In genomic region chr15:90596943-90597342, GRCh38 we compare ENCODE assay signal across 13 cellular contexts.
DNase-seq lines count a peak whose midpoint lies in the region; ATAC-seq, FAIRE-seq and TF ChIP-seq lines count a peak whose summit lies in the region.
"Had no signal": no experiment of that assay in that cellular context is flagged by ENCODE, and none has a peak within 500 bp of the region (broad histone marks: within the 10 kb centered on the region; RNA-seq: fewer than 3 reads in every experiment).

No MANE protein-coding gene starts in this region.

- DNase-seq in activated naive CD4-positive, alpha-beta T cell treated with anti-CD3 and anti-CD28 coated beads for 36 hours: no peak
- no peak for DNase-seq in activated naive CD4-positive, alpha-beta T cell (lab: John Stamatoyannopoulos, UW)
- DNase-seq in GM12878 (ENCODE audit: low read depth, low spot score) (no peak), upper lobe of left lung (peak in 1 of 2 donors; percentile 54), hepatocyte (ENCODE audit: low spot score) (no peak)
- no peak for DNase-seq in naive thymus-derived CD8-positive, alpha-beta T cell
- DNase-seq: activated CD8-positive, alpha-beta memory T cell treated with anti-CD3 and anti-CD28 coated beads for 24 hours; glutamatergic neuron; NCI-H69 had no signal

- H4K20me1 ChIP-seq in GM12878 (ENCODE audit: control insufficient read depth, insufficient read depth): no peaks in the 10 kb centered on the region
- no peaks in the 10 kb centered on the region for H4K20me1 ChIP-seq in hepatocyte (ENCODE audit: insufficient read depth, poor library complexity, severe bottlenecking)

- SMC1A ChIA-PET in GM12878 (lab: Charles Lee; ENCODE audit: uncharacterized antibody, unreplicated experiment): interaction anchor here (0.8 to 3.2 kb wide), 11 partner anchors 21 to 335 kb away, joined by 3 to 17 read pairs (median 5); no protein-coding TSS in a partner anchor

- no peaks in the 10 kb centered on the region for H3K9me2 ChIP-seq in hepatocyte (replicated peaks; ENCODE audit: insufficient read depth)

- peaks cover 87% of the 10 kb centered on the region for H3K4me1 Mint-ChIP-seq in activated naive CD4-positive, alpha-beta T cell treated with anti-CD3 and anti-CD28 coated beads for 36 hours (ENCODE audit: low read depth)
- H3K4me1 Mint-ChIP-seq in naive thymus-derived CD8-positive, alpha-beta T cell: peaks cover 51 to 92% (median 90%) of the 10 kb centered on the region in 4 donors

- no peaks in the 10 kb centered on the region for H3K27me3 Mint-ChIP-seq in activated naive CD4-positive, alpha-beta T cell treated with anti-CD3 and anti-CD28 coated beads for 36 hours (ENCODE audit: low read depth)
- H3K27me3 Mint-ChIP-seq in naive thymus-derived CD8-positive, alpha-beta T cell: no peaks in the 10 kb centered on the region

- H3K27ac ChIP-seq in GM12878 (ENCODE audit: control insufficient read depth, insufficient read depth) (peak overlapping the region; percentile 82), upper lobe of left lung (peak overlapping the region; percentile 67 to 93 (median 86)), hepatocyte (no peak overlapping the region)
- H3K27ac ChIP-seq: SK-N-MC had no signal

- no peak for TF ChIP-seq POLR2A in GM12878 (IDR thresholded peaks at IDR 0.05; ENCODE audit: low read depth, low read length)
- no peak for TF ChIP-seq POLR2A in upper lobe of left lung (IDR thresholded peaks at IDR 0.05)

- no peak overlapping the region; the same call in 1 of the 2 replicates for H3K9ac ChIP-seq in GM12878 (ENCODE audit: control insufficient read depth, insufficient read depth, low read length)

- TF ChIP-seq CTCF in GM12878 (IDR thresholded peaks at IDR 0.05 in 2 of 3, conservative IDR thresholded peaks at IDR 0.05 in 1 of 3; ENCODE audit: control insufficient read depth in 2 of 3, extremely low read depth in 1 of 3, insufficient read depth in 1 of 3, low read depth in 3 of 3, low read length in 3 of 3): no peak
- no peak for TF ChIP-seq CTCF in upper lobe of left lung (IDR thresholded peaks at IDR 0.05)
- TF ChIP-seq CTCF in hepatocyte (IDR thresholded peaks at IDR 0.05; ENCODE audit: poor library complexity): no peak

- RAD21 ChIA-PET in GM12878 (lab: Charles Lee; ENCODE audit: unreplicated experiment): interaction anchor here (0.7 to 2.8 kb wide), 5 partner anchors 32 to 334 kb away, joined by 3 to 16 read pairs (median 5); partner anchors contain the start of gene CRTC3

- in situ Hi-C loops in GM12878 (cut with MboI): no loop called here

- FAIRE-seq in GM12878 (lab: Jason Lieb, UNC): no peak

- TF ChIP-seq RAD21 in GM12878 (IDR thresholded peaks at IDR 0.05; ENCODE audit: insufficient read depth, low read depth, low read length): no peak

- H3K36me3 ChIP-seq in GM12878 (ENCODE audit: control insufficient read depth in 2 of 2, insufficient read depth in 2 of 2, low read length in 1 of 2) (peaks cover 0 to 7% of the 10 kb centered on the region in 2 experiments; a peak in 2 of 4 replicates), upper lobe of left lung (peaks cover 0 to 10% (median 0%) of the 10 kb centered on the region in 4 donors), hepatocyte (replicated peaks; ENCODE audit: insufficient read depth, low read depth) (no peaks in the 10 kb centered on the region)

- WGBS in GM12878 (ENCODE audit: insufficient coverage, insufficient replicate concordance, low lambda C conversion rate, missing lambda C conversion rate): 60% methylated on average over 6 of the region's 6 CpGs
- WGBS in upper lobe of left lung, 2 donors: 63 to 70% methylated on average over 4 to 6 of the region's 6 CpGs
- WGBS in hepatocyte (ENCODE audit: low lambda C conversion rate, missing lambda C conversion rate): 98% methylated on average over 6 of the region's 6 CpGs

- peaks cover 4% of the 10 kb centered on the region for H3K79me2 ChIP-seq in GM12878 (ENCODE audit: control insufficient read depth, insufficient read depth, low read length)
- peaks cover 5% of the 10 kb centered on the region for H3K79me2 ChIP-seq in hepatocyte

- BruUV-seq in GM12878 (replicated peaks; lab: Mats Ljungman, UMichigan): no TSS peak

- H3K4me1 ChIP-seq in GM12878 (ENCODE audit: control insufficient read depth, insufficient read depth, low read length): peaks cover 54% of the 10 kb centered on the region
- peaks cover 55 to 63% (median 60%) of the 10 kb centered on the region in 4 donors for H3K4me1 ChIP-seq in upper lobe of left lung
- no peaks in the 10 kb centered on the region for H3K4me1 ChIP-seq in hepatocyte (ENCODE audit: insufficient read depth)

- H3K27me3 ChIP-seq in GM12878 (replicated peaks in 1 of 2; ENCODE audit: control insufficient read depth in 2 of 2, insufficient read depth in 2 of 2, low read length in 1 of 2): no peaks in the 10 kb centered on the region
- no peaks in the 10 kb centered on the region for H3K27me3 ChIP-seq in upper lobe of left lung
- no peaks in the 10 kb centered on the region for H3K27me3 ChIP-seq in hepatocyte

- ATAC-seq in GM12878: no peak
- ATAC-seq in naive thymus-derived CD8-positive, alpha-beta T cell: no peak
- no peak for ATAC-seq in upper lobe of left lung (ENCODE audit: low FRiP score in 2 of 2)
- ATAC-seq in HG03460 (IDR thresholded peaks at IDR 0.05; ENCODE audit: unreplicated experiment): no peak
- ATAC-seq in HG02610 (IDR thresholded peaks at IDR 0.05; ENCODE audit: unreplicated experiment): no peak
- ATAC-seq: HCT116 had no signal

- H3K36me3 Mint-ChIP-seq in activated naive CD4-positive, alpha-beta T cell treated with anti-CD3 and anti-CD28 coated beads for 36 hours (ENCODE audit: low read depth): peaks cover 24% of the 10 kb centered on the region
- peaks cover 0 to 17% (median 8%) of the 10 kb centered on the region in 3 donors for H3K36me3 Mint-ChIP-seq in naive thymus-derived CD8-positive, alpha-beta T cell

- H3K9me3 Mint-ChIP-seq in activated naive CD4-positive, alpha-beta T cell treated with anti-CD3 and anti-CD28 coated beads for 36 hours: no peaks in the 10 kb centered on the region
- H3K9me3 Mint-ChIP-seq in naive thymus-derived CD8-positive, alpha-beta T cell: no peaks in the 10 kb centered on the region

- POLR2A ChIA-PET in GM12878 (lab: Charles Lee): interaction anchor here (0.7 to 1.6 kb wide), 5 partner anchors 26 to 217 kb away, joined by 3 to 7 read pairs (median 4); partner anchors contain the start of gene IQGAP1
- POLR2A ChIA-PET in naive thymus-derived CD8-positive, alpha-beta T cell (lab: Charles Lee): interaction anchor here (0.7 to 4.3 kb wide), 8 partner anchors 12 to 76 kb away, joined by 3 to 18 read pairs (median 4); partner anchors contain the start of gene CRTC3

- CTCF ChIA-PET in activated naive CD4-positive, alpha-beta T cell treated with anti-CD3 and anti-CD28 coated beads for 36 hours (lab: Charles Lee): interaction anchor here (0.8 to 1.6 kb wide), 2 partner anchors 12 to 28 kb away, joined by 4 read pairs; no protein-coding TSS in a partner anchor
- CTCF ChIA-PET in GM12878 (lab: Yijun Ruan, JAX): interaction anchor here (0.9 to 1.8 kb wide), 3 partner anchors 11 to 277 kb away, joined by 3 to 8 read pairs (median 5); no protein-coding TSS in a partner anchor

- H2AFZ ChIP-seq in GM12878 (ENCODE audit: control insufficient read depth, low read depth, low read length): no peak overlapping the region
- no peak overlapping the region for H2AFZ ChIP-seq in hepatocyte

- peak overlapping the region; percentile 61; the same call in 1 of the 2 replicates for H3K4me2 ChIP-seq in GM12878 (ENCODE audit: control insufficient read depth, insufficient read depth)
- no peak overlapping the region for H3K4me2 ChIP-seq in hepatocyte

- H3K9me3 ChIP-seq in GM12878 (replicated peaks; ENCODE audit: control insufficient read depth, insufficient read depth, low read length) (no peaks in the 10 kb centered on the region; the same call in 2 of the 3 replicates), upper lobe of left lung (no peaks in the 10 kb centered on the region), hepatocyte (ENCODE audit: low read depth) (no peaks in the 10 kb centered on the region)

- no peak overlapping the region for H3K4me3 ChIP-seq in GM12878
- H3K4me3 ChIP-seq in upper lobe of left lung: no peak overlapping the region
- H3K4me3 ChIP-seq in hepatocyte: no peak overlapping the region
- H3K4me3 ChIP-seq: SK-N-MC had no signal

- H3K4me3 Mint-ChIP-seq in activated naive CD4-positive, alpha-beta T cell treated with anti-CD3 and anti-CD28 coated beads for 36 hours: no peak overlapping the region
- H3K4me3 Mint-ChIP-seq in naive thymus-derived CD8-positive, alpha-beta T cell: peak overlapping the region in 8 of 10 donors; percentile 58 to 80 (median 75)

- TF ChIP-seq EP300 in GM12878 (IDR thresholded peaks at IDR 0.05; ENCODE audit: borderline replicate concordance in 1 of 2, control insufficient read depth in 1 of 2, low read depth in 2 of 2, low read length in 2 of 2): no peak
- no peak for TF ChIP-seq EP300 in upper lobe of left lung (IDR thresholded peaks at IDR 0.05)

- intact Hi-C loops in activated naive CD4-positive, alpha-beta T cell treated with anti-CD3 and anti-CD28 coated beads for 36 hours (cut with micrococcal nuclease): loop anchor here (2.0 kb wide), 1 partner anchor 66 kb away; no protein-coding TSS in a partner anchor
- intact Hi-C loops in GM12878 (cut with micrococcal nuclease; ENCODE audit: unreplicated experiment): loop anchor here (5.0 kb wide), 4 partner anchors 35 to 275 kb away; no protein-coding TSS in a partner anchor

- peak overlapping the region; percentile 99 for H3K27ac Mint-ChIP-seq in activated naive CD4-positive, alpha-beta T cell treated with anti-CD3 and anti-CD28 coated beads for 36 hours
- peak overlapping the region; percentile 93 to 100 (median 98) for H3K27ac Mint-ChIP-seq in naive thymus-derived CD8-positive, alpha-beta T cell
